1 cellular context compared by ENCODE assay signal in genomic region chr13:94228781-94229180, GRCh38.
TF ChIP-seq lines count a peak whose summit lies in the region.

No MANE protein-coding gene starts in this region.

TF ChIP-seq in SK-N-SH treated with all-trans-retinoic acid at 6 μM for 48 hours, 23 proteins besides CTCF, POLR2A, EP300 and RAD21 (continued from another document):
- no peak for TF ChIP-seq CREB5 (CRISPR knock-in tag; IDR thresholded peaks at IDR 0.05; ENCODE audit: low read depth)
- no peak for TF ChIP-seq BACH2 (CRISPR knock-in tag; IDR thresholded peaks at IDR 0.05; ENCODE audit: borderline replicate concordance)
- TF ChIP-seq ESRRG (CRISPR knock-in tag; IDR thresholded peaks at IDR 0.05) = no peak
- no peak for TF ChIP-seq ZNF565 (CRISPR knock-in tag; conservative IDR thresholded peaks at IDR 0.05; ENCODE audit: low read depth)
- no peak for TF ChIP-seq ZFP3 (CRISPR knock-in tag; IDR thresholded peaks at IDR 0.05)
- TF ChIP-seq ARNTL (CRISPR knock-in tag; IDR thresholded peaks at IDR 0.05; ENCODE audit: borderline replicate concordance, low read depth) = no peak
- TF ChIP-seq TCF4 (CRISPR knock-in tag; IDR thresholded peaks at IDR 0.05; ENCODE audit: borderline replicate concordance) = no peak
